10 cellular contexts compared by ENCODE assay signal in genomic region chr10:132627736-132628512, GRCh38.
DNase-seq lines count a peak whose midpoint lies in the region; ATAC-seq and TF ChIP-seq lines count a peak whose summit lies in the region.
"Had no signal": no experiment of that assay in that cellular context is flagged by ENCODE, and none has a peak within 500 bp of the region (broad histone marks: within the 10 kb centered on the region; RNA-seq: fewer than 3 reads in every experiment).

No MANE protein-coding gene starts in this region.

- no peaks in the 10 kb centered on the region for H3K36me3 ChIP-seq in CD8-positive, alpha-beta T cell (ENCODE audit: insufficient read depth, low read length)
- H3K36me3 ChIP-seq in Peyer's patch: no peaks in the 10 kb centered on the region
- H3K36me3 ChIP-seq in prostate gland: no peaks in the 10 kb centered on the region

- CTCF ChIA-PET in CD8-positive, alpha-beta T cell (lab: Charles Lee): interaction anchor here (3.3 kb wide), 1 partner anchor 169 kb away, joined by 14 read pairs; no protein-coding TSS in a partner anchor

- H3K27me3 Mint-ChIP-seq in CD8-positive, alpha-beta T cell (ENCODE audit: low read depth): no peaks in the 10 kb centered on the region
- H3K27me3 Mint-ChIP-seq: activated naive CD4-positive, alpha-beta T cell treated with anti-CD3 and anti-CD28 coated beads, Interleukin-2, amount 50 U/mL, for 24 hours had no signal

- no peak overlapping the region for H3K4me3 ChIP-seq in CD8-positive, alpha-beta T cell (ENCODE audit: low read depth, low read length)
- H3K4me3 ChIP-seq in Peyer's patch: no peak overlapping the region
- no peak overlapping the region for H3K4me3 ChIP-seq in prostate gland

- H3K4me1 ChIP-seq in CD8-positive, alpha-beta T cell (ENCODE audit: insufficient read depth, low read length): no peaks in the 10 kb centered on the region
- H3K4me1 ChIP-seq in Peyer's patch (peaks cover 0 to 62% (median 4%) of the 10 kb centered on the region in 4 donors), prostate gland (replicated peaks) (peaks cover 18% of the 10 kb centered on the region)

- H3K27me3 ChIP-seq in CD8-positive, alpha-beta T cell (ENCODE audit: insufficient read depth, low read length): no peaks in the 10 kb centered on the region
- H3K27me3 ChIP-seq in Peyer's patch (no peaks in the 10 kb centered on the region), prostate gland (replicated peaks; ENCODE audit: insufficient read depth) (no peaks in the 10 kb centered on the region)

- no peak overlapping the region for H3K27ac ChIP-seq in CD8-positive, alpha-beta T cell (ENCODE audit: low read depth, low read length)
- H3K27ac ChIP-seq in Peyer's patch: peak overlapping the region; percentile 2 to 91 (median 56)
- peak overlapping the region; percentile 38 to 53 for H3K27ac ChIP-seq in prostate gland

- DNase-seq in CD8-positive, alpha-beta T cell: no peak
- DNase-seq in Peyer's patch (peak in 2 of 3 donors; percentile 50 to 61), globus pallidus (ENCODE audit: low spot score) (peak; percentile 70), prostate gland (ENCODE audit: low spot score) (no peak), iPS-NIHi11 (ENCODE audit: low spot score) (no peak), NCI-H128 (lab: John Stamatoyannopoulos, UW; ENCODE audit: unreplicated experiment) (no peak), kidney glomerular epithelial cell (lab: John Stamatoyannopoulos, UW) (no peak)
- DNase-seq: NCI-H446 treated with DMSO at 0.1 percent for 48 hours had no signal

- POLR2A ChIA-PET in CD8-positive, alpha-beta T cell (lab: Charles Lee): no interaction called here

- peaks cover 39% of the 10 kb centered on the region for H3K4me1 Mint-ChIP-seq in CD8-positive, alpha-beta T cell (ENCODE audit: low read depth)

- H3K27ac Mint-ChIP-seq in CD8-positive, alpha-beta T cell: no peak overlapping the region
- H3K27ac Mint-ChIP-seq: activated naive CD4-positive, alpha-beta T cell treated with anti-CD3 and anti-CD28 coated beads, Interleukin-2, amount 50 U/mL, for 24 hours had no signal

- WGBS in prostate gland: 49% methylated on average over 27 of the region's 28 CpGs

- H3K9me3 Mint-ChIP-seq in CD8-positive, alpha-beta T cell: no peaks in the 10 kb centered on the region
- H3K9me3 Mint-ChIP-seq: activated naive CD4-positive, alpha-beta T cell treated with anti-CD3 and anti-CD28 coated beads, Interleukin-2, amount 50 U/mL, for 24 hours had no signal

- TF ChIP-seq POLR2A in Peyer's patch (IDR thresholded peaks at IDR 0.05) (no peak), prostate gland (IDR thresholded peaks at IDR 0.05) (no peak)

- TF ChIP-seq CTCF in CD8-positive, alpha-beta T cell (IDR thresholded peaks at IDR 0.05): no peak
- TF ChIP-seq CTCF in Peyer's patch (IDR thresholded peaks at IDR 0.05) (no peak), prostate gland (IDR thresholded peaks at IDR 0.05) (no peak)

- H3K4me3 Mint-ChIP-seq in CD8-positive, alpha-beta T cell: no peak overlapping the region
- H3K4me3 Mint-ChIP-seq: activated naive CD4-positive, alpha-beta T cell treated with anti-CD3 and anti-CD28 coated beads, Interleukin-2, amount 50 U/mL, for 24 hours had no signal

- no peaks in the 10 kb centered on the region for H3K36me3 Mint-ChIP-seq in CD8-positive, alpha-beta T cell
- H3K36me3 Mint-ChIP-seq: activated naive CD4-positive, alpha-beta T cell treated with anti-CD3 and anti-CD28 coated beads, Interleukin-2, amount 50 U/mL, for 24 hours had no signal

- intact Hi-C loops in CD8-positive, alpha-beta T cell (cut with DNase I, micrococcal nuclease): no loop called here
- intact Hi-C loops in prostate gland (cut with DNase I): no loop called here

- no peaks in the 10 kb centered on the region for H3K9me3 ChIP-seq in CD8-positive, alpha-beta T cell (ENCODE audit: low read length)
- H3K9me3 ChIP-seq in Peyer's patch: no peaks in the 10 kb centered on the region
- H3K9me3 ChIP-seq in prostate gland: no peaks in the 10 kb centered on the region

- ATAC-seq in CD8-positive, alpha-beta T cell: peak; percentile 26
- ATAC-seq in HG02571 (IDR thresholded peaks at IDR 0.05; ENCODE audit: unreplicated experiment): no peak

Comparison
In these comparisons a context has a peak if more than half of its experiments do, and no peak if none do; other contexts are left out.
1. DNase-seq: peak in Peyer's patch (2 of 3) and globus pallidus (single experiment); none in CD8-positive, alpha-beta T cell (0 of 7), prostate gland (single experiment), iPS-NIHi11 (single experiment), NCI-H128 (single experiment) and kidney glomerular epithelial cell (single experiment).